In the genomic region with DNA sequence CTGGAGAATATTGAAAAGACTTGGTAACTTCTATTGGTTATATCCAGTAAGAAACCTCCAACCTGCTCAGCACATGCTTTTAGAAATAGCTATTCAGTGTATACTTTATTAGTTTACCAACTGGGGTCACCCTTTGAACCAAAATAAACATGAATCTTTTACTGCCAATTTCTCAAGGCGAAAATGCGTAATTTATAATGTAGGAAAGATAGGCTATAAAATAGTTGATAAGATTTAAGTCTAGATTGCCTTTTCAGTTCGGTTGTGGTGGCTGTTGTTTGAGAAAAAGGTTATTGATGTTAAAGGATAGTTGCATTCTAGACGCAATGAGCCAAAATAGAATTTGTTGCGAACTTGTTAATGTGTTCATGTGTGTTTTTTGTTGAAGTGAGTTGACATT, we compare ENCODE assay signal across 16 cellular contexts.
DNase-seq lines count a peak whose midpoint lies in the region; ATAC-seq and TF ChIP-seq lines count a peak whose summit lies in the region.
"Had no signal": no experiment of that assay in that cellular context is flagged by ENCODE, and none has a peak within 500 bp of the region (broad histone marks: within the 10 kb centered on the region; RNA-seq: fewer than 3 reads in every experiment).

No MANE protein-coding gene starts in this region.

- H3K9ac ChIP-seq in subcutaneous abdominal adipose tissue (ENCODE audit: low read length in 5 of 5) (no peak overlapping the region), mammary epithelial cell (ENCODE audit: insufficient read depth, low read length) (no peak overlapping the region)
- H3K9ac ChIP-seq: BLaER1 treated with 17β-estradiol and CSF1 and Interleukin-3, amounts not matched to agents 10 nM and 100 nM had no signal

- no TSS peak for BruUV-seq in mammary epithelial cell (replicated peaks; lab: Mats Ljungman, UMichigan)

- H3K36me3 ChIP-seq in HEK293 (ENCODE audit: control insufficient read depth in 2 of 2, insufficient read depth in 1 of 2, low read length in 2 of 2) = no peaks in the 10 kb centered on the region
- H3K36me3 ChIP-seq in RWPE2 (ENCODE audit: low read depth) = no peaks in the 10 kb centered on the region
- H3K36me3 ChIP-seq in subcutaneous abdominal adipose tissue (ENCODE audit: control insufficient read depth in 5 of 5, insufficient read depth in 5 of 5, low read length in 5 of 5) = no peaks in the 10 kb centered on the region
- H3K36me3 ChIP-seq in mammary epithelial cell (ENCODE audit: insufficient read depth, low read length) = peaks cover 2% of the 10 kb centered on the region

- peaks cover 16% of the 10 kb centered on the region for H3K4me1 ChIP-seq in HEK293 (ENCODE audit: control insufficient read depth, insufficient read depth, low read length)
- peaks cover 11% of the 10 kb centered on the region for H3K4me1 ChIP-seq in RWPE2 (ENCODE audit: insufficient read depth, poor library complexity, severe bottlenecking)
- peaks cover 0 to 24% (median 10%) of the 10 kb centered on the region in 5 donors for H3K4me1 ChIP-seq in subcutaneous abdominal adipose tissue (ENCODE audit: control insufficient read depth in 5 of 5, insufficient read depth in 5 of 5, low read length in 5 of 5)
- H3K4me1 ChIP-seq in mammary epithelial cell (ENCODE audit: insufficient read depth, low read length) = peaks cover 20% of the 10 kb centered on the region

- 86% methylated on average over 5 of the region's 5 CpGs for WGBS in mammary epithelial cell (ENCODE audit: low coverage, missing lambda C conversion rate)

- CTCF ChIA-PET in HEK293 (lab: Yijun Ruan, JAX) (no interaction called here), mammary epithelial cell (lab: Charles Lee; ENCODE audit: low non-redundant PET) (no interaction called here)

- H3K9me3 ChIP-seq in HEK293 (ENCODE audit: control insufficient read depth, insufficient read depth, low read depth, low read length) (no peaks in the 10 kb centered on the region), RWPE2 (ENCODE audit: severe bottlenecking) (no peaks in the 10 kb centered on the region), subcutaneous abdominal adipose tissue (ENCODE audit: control insufficient read depth in 5 of 5, low read length in 5 of 5) (no peaks in the 10 kb centered on the region), mammary epithelial cell (replicated peaks; ENCODE audit: insufficient read depth, low read length) (no peaks in the 10 kb centered on the region)

- H3K27ac ChIP-seq in HEK293 (ENCODE audit: extremely low read depth, low read depth, low read length) (no peak overlapping the region; the same call in 1 of the 2 replicates), RWPE2 (ENCODE audit: poor library complexity, severe bottlenecking) (peak overlapping the region; percentile 68), subcutaneous abdominal adipose tissue (ENCODE audit: low read depth, low read length) (peak overlapping the region; percentile 47), mammary epithelial cell (ENCODE audit: insufficient read depth, low read depth, low read length) (no peak overlapping the region)
- H3K27ac ChIP-seq: BLaER1 treated with 17β-estradiol and CSF1 and Interleukin-3, amounts not matched to agents 10 nM and 100 nM; HL-60 had no signal

- TF ChIP-seq CTCF in HEK293 (tag by site-specific recombination; IDR thresholded peaks at IDR 0.05) (no peak), RWPE2 (IDR thresholded peaks at IDR 0.05; ENCODE audit: poor library complexity, severe bottlenecking) (no peak), fibroblast of villous mesenchyme (IDR thresholded peaks at IDR 0.05; ENCODE audit: insufficient read depth, low read depth, low read length) (no peak), mammary epithelial cell (conservative IDR thresholded peaks at IDR 0.05 in 1 of 2, IDR thresholded peaks at IDR 0.05 in 1 of 2; ENCODE audit: extremely low read depth in 1 of 2, insufficient read depth in 1 of 2, low read depth in 1 of 2, low read length in 2 of 2) (no peak)

- H2AFZ ChIP-seq in mammary epithelial cell (ENCODE audit: low read depth, low read length) = no peak overlapping the region
- H2AFZ ChIP-seq: GM23338 had no signal

- peaks cover 24% of the 10 kb centered on the region for H3K79me2 ChIP-seq in mammary epithelial cell (ENCODE audit: insufficient read depth, low read length)

- no peaks in the 10 kb centered on the region for H4K20me1 ChIP-seq in mammary epithelial cell (ENCODE audit: insufficient read depth, low read length)
- H4K20me1 ChIP-seq: BLaER1 treated with 17β-estradiol and CSF1 and Interleukin-3, amounts not matched to agents 10 nM and 100 nM had no signal

- dilution Hi-C loops in mammary epithelial cell (cut with HindIII; ENCODE audit: low sequenced_read_pairs) = no loop called here

- DNase-seq in RWPE2 (ENCODE audit: low spot score) (no peak), fibroblast of villous mesenchyme (ENCODE audit: low read depth) (peak; percentile 51), mammary epithelial cell (no peak), hypothalamus (lab: John Stamatoyannopoulos, UW) (no peak), iPS-NIHi11 (ENCODE audit: low spot score) (no peak)
- no peak for DNase-seq in activated T-cell treated with anti-CD3 and anti-CD28 coated beads, Interleukin-2, amount 50 U/mL, for 1 hour
- DNase-seq: Calu3; CD8-positive, alpha-beta T cell; DMS79 treated with DMSO at 0.1 percent for 48 hours; GF-D8; H7 had no signal

- H3K27me3 ChIP-seq in RWPE2 (ENCODE audit: insufficient read depth, poor library complexity, severe bottlenecking) (no peaks in the 10 kb centered on the region), subcutaneous abdominal adipose tissue (ENCODE audit: control insufficient read depth in 5 of 5, insufficient read depth in 4 of 5, low read length in 5 of 5) (no peaks in the 10 kb centered on the region), mammary epithelial cell (ENCODE audit: insufficient read depth, low read length) (no peaks in the 10 kb centered on the region)
- H3K27me3 ChIP-seq: BLaER1 treated with 17β-estradiol and CSF1 and Interleukin-3, amounts not matched to agents 10 nM and 100 nM had no signal

- ATAC-seq in RWPE2 (ENCODE audit: low read depth) = no peak
- ATAC-seq: CD8-positive, alpha-beta T cell; GM23338 had no signal

- no peak overlapping the region for H3K4me2 ChIP-seq in mammary epithelial cell (ENCODE audit: insufficient read depth, low read depth, low read length)
- H3K4me2 ChIP-seq: BLaER1 treated with 17β-estradiol and CSF1 and Interleukin-3, amounts not matched to agents 10 nM and 100 nM; GM23338 had no signal

- intact Hi-C loops in mammary epithelial cell (cut with micrococcal nuclease) = no loop called here

- in situ Hi-C loops in mammary epithelial cell (cut with MboI; ENCODE audit: low sequenced_read_pairs in 2 of 2) = no loop called here

- POLR2A ChIA-PET in HEK293 (lab: Yijun Ruan, JAX) = no interaction called here

- no peak overlapping the region for H3K4me3 ChIP-seq in HEK293 (ENCODE audit: low read depth, low read length)
- H3K4me3 ChIP-seq in RWPE2 (ENCODE audit: severe bottlenecking) = no peak overlapping the region
- no peak overlapping the region for H3K4me3 ChIP-seq in fibroblast of villous mesenchyme (ENCODE audit: low read depth, low read length)
- H3K4me3 ChIP-seq in subcutaneous abdominal adipose tissue (ENCODE audit: low read depth in 1 of 5, low read length in 5 of 5) = no peak overlapping the region
- H3K4me3 ChIP-seq in mammary epithelial cell (replicated peaks in 1 of 3; ENCODE audit: insufficient read depth in 1 of 3, low read depth in 2 of 3, low read length in 3 of 3) = no peak overlapping the region
- H3K4me3 ChIP-seq: BLaER1 treated with 17β-estradiol and CSF1 and Interleukin-3, amounts not matched to agents 10 nM and 100 nM; GM23338 had no signal

TF ChIP-seq in HEK293, 187 proteins besides CTCF, POLR2A, EP300 and RAD21 (continues in another document):
- no peak for TF ChIP-seq YY1 (tag by site-specific recombination; IDR thresholded peaks at IDR 0.05)
- no peak for TF ChIP-seq ZNF677 (tag by site-specific recombination; IDR thresholded peaks at IDR 0.05)
- TF ChIP-seq ZNF792 (tag by site-specific recombination; IDR thresholded peaks at IDR 0.05) = no peak
- TF ChIP-seq ZNF843 (tag by site-specific recombination; IDR thresholded peaks at IDR 0.05) = peak; percentile 51; the same call in 1 of the 2 replicates
- TF ChIP-seq FEZF1 (tag by site-specific recombination; IDR thresholded peaks at IDR 0.05) = peak; percentile 85
- TF ChIP-seq SP7 (tag by site-specific recombination; IDR thresholded peaks at IDR 0.05) = no peak
- peak; percentile 50; the same call in 1 of the 2 replicates for TF ChIP-seq TCF7L2 (IDR thresholded peaks at IDR 0.05; ENCODE audit: borderline replicate concordance, low read depth, low read length)
- TF ChIP-seq, protein P1, sequence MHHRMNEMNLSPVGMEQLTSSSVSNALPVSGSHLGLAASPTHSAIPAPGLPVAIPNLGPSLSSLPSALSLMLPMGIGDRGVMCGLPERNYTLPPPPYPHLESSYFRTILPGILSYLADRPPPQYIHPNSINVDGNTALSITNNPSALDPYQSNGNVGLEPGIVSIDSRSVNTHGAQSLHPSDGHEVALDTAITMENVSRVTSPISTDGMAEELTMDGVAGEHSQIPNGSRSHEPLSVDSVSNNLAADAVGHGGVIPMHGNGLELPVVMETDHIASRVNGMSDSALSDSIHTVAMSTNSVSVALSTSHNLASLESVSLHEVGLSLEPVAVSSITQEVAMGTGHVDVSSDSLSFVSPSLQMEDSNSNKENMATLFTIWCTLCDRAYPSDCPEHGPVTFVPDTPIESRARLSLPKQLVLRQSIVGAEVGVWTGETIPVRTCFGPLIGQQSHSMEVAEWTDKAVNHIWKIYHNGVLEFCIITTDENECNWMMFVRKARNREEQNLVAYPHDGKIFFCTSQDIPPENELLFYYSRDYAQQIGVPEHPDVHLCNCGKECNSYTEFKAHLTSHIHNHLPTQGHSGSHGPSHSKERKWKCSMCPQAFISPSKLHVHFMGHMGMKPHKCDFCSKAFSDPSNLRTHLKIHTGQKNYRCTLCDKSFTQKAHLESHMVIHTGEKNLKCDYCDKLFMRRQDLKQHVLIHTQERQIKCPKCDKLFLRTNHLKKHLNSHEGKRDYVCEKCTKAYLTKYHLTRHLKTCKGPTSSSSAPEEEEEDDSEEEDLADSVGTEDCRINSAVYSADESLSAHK (tag by site-specific recombination; IDR thresholded peaks at IDR 0.05) = peak; percentile 38; the same call in 1 of the 2 replicates
- 0 out of 2 replicates have a peak, but pooled peaks have one; percentile 19 for TF ChIP-seq ZXDB (tag by site-specific recombination; IDR thresholded peaks at IDR 0.05)
- no peak for TF ChIP-seq ZNF510 (tag by site-specific recombination; IDR thresholded peaks at IDR 0.05; ENCODE audit: insufficient replicate concordance)

Comparison
In these comparisons a context has a peak if more than half of its experiments do, and no peak if none do; other contexts are left out.
1. H3K27ac ChIP-seq: peak in RWPE2 (single experiment) and subcutaneous abdominal adipose tissue (single experiment); none in HEK293 (single experiment) and mammary epithelial cell (single experiment).